19 cellular contexts compared by ENCODE assay signal in the genomic region with DNA sequence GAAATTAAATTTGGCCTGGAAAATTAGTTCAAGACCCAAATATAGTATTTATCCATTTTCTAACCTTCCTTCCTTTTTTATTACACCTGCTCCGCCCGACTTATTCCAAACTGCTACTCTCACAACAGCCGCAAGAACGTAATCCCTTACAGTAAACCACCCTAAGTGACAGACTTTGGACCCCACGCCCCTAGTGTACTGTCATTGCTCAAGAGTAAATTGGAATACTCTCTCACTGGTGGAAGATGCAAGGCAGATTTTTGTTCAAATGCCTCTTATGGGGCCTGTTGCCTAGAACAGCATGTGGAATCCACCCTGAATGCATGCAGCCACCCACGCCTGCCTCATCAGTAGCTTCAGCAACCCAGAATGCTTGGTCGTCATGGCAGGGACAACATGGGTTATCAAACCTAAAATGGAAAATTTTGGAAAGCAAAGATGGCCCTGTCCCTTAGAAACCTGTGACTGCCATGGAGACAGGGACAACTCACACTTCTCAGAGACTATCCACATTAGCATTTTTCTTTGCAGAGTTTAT.
A peak's percentile ranks its signal among the peaks of the same experiment; 100 is the strongest.
DNase-seq lines count a peak whose midpoint lies in the region; ATAC-seq and TF ChIP-seq lines count a peak whose summit lies in the region.
"Had no signal": no experiment of that assay in that cellular context is flagged by ENCODE, and none has a peak within 500 bp of the region (broad histone marks: within the 10 kb centered on the region; RNA-seq: fewer than 3 reads in every experiment).

No MANE protein-coding gene starts in this region.

- H3K9me3 ChIP-seq in BLaER1 (no peaks in the 10 kb centered on the region), left ventricle myocardium inferior (replicated peaks) (no peaks in the 10 kb centered on the region), mucosa of descending colon (no peaks in the 10 kb centered on the region)
- H3K9me3 ChIP-seq: A549, SJSA1 had no signal

- ATAC-seq in mucosa of descending colon = peak; percentile 85
- no peak for ATAC-seq in HG02759 (IDR thresholded peaks at IDR 0.05; ENCODE audit: unreplicated experiment)
- no peak for ATAC-seq in GM18909 (IDR thresholded peaks at IDR 0.05; ENCODE audit: poor library complexity, unreplicated experiment)
- ATAC-seq: A549, HCT116 had no signal

- H3K4me3 ChIP-seq in BLaER1 (no peak overlapping the region), left ventricle myocardium inferior (no peak overlapping the region), mucosa of descending colon (no peak overlapping the region)
- H3K4me3 ChIP-seq: A549, SJSA1 had no signal

- no peaks in the 10 kb centered on the region for H4K20me1 ChIP-seq in BLaER1

- no peaks in the 10 kb centered on the region for H3K36me3 ChIP-seq in BLaER1
- H3K36me3 ChIP-seq in left ventricle myocardium inferior = peaks cover 16% of the 10 kb centered on the region
- H3K36me3 ChIP-seq in mucosa of descending colon (ENCODE audit: low read depth) = no peaks in the 10 kb centered on the region
- H3K36me3 ChIP-seq: SJSA1 had no signal

- H3K27ac ChIP-seq in BLaER1 = no peak overlapping the region
- peak overlapping the region; percentile 78 for H3K27ac ChIP-seq in left ventricle myocardium inferior (replicated peaks)
- H3K27ac ChIP-seq: A549, KMS-11, RWPE1, SJSA1 had no signal

- intact Hi-C loops in left ventricle myocardium inferior (cut with micrococcal nuclease) (no loop called here), mucosa of descending colon (cut with DNase I, micrococcal nuclease) (no loop called here)

- TF ChIP-seq CTCF in left ventricle myocardium inferior (IDR thresholded peaks at IDR 0.05; ENCODE audit: borderline replicate concordance) (no peak), mucosa of descending colon (IDR thresholded peaks at IDR 0.05) (no peak), GM13976 (IDR thresholded peaks at IDR 0.05; ENCODE audit: borderline replicate concordance, control extremely low read depth, extremely low read depth, insufficient read depth, missing control alignments) (no peak)

- H3K4me2 ChIP-seq in BLaER1 = peak overlapping the region; percentile 71
- H3K4me2 ChIP-seq: A549, KMS-11 had no signal

- in situ Hi-C loops in GM13976 (cut with MboI; ENCODE audit: low sequenced_read_pairs, unreplicated experiment) = no loop called here

- peaks cover 40% of the 10 kb centered on the region for H3K4me1 ChIP-seq in BLaER1
- peaks cover 21% of the 10 kb centered on the region for H3K4me1 ChIP-seq in left ventricle myocardium inferior
- peaks cover 11% of the 10 kb centered on the region for H3K4me1 ChIP-seq in mucosa of descending colon (ENCODE audit: low read depth)
- H3K4me1 ChIP-seq: A549 had no signal

- peak; percentile 23 for DNase-seq in LoVo (ENCODE audit: low spot score)
- DNase-seq in left ventricle myocardium inferior = no peak
- peak in 2 of 3 donors; percentile 41 to 80 for DNase-seq in mucosa of descending colon
- no peak for DNase-seq in GM13976 (ENCODE audit: low spot score)
- no peak for DNase-seq in DMS53 treated with DMSO at 0.1 percent for 48 hours (lab: John Stamatoyannopoulos, UW; ENCODE audit: unreplicated experiment)
- DNase-seq: CD4-positive, alpha-beta memory T cell; NCI-H1048; NCI-H1436 treated with DMSO at 0.1 percent for 48 hours; NCI-H2081; NCI-H510A; NCI-H774 had no signal

- H3K9ac ChIP-seq in BLaER1 = no peak overlapping the region
- H3K9ac ChIP-seq: KMS-11 had no signal

- no peaks in the 10 kb centered on the region for H3K27me3 ChIP-seq in BLaER1
- no peaks in the 10 kb centered on the region for H3K27me3 ChIP-seq in left ventricle myocardium inferior (ENCODE audit: low read depth)
- H3K27me3 ChIP-seq: SJSA1 had no signal

Comparison
In these comparisons a context has a peak if more than half of its experiments do, and no peak if none do; other contexts are left out.
1. DNase-seq: peak in LoVo (single experiment) and mucosa of descending colon (2 of 3); none in left ventricle myocardium inferior (single experiment), GM13976 (single experiment) and DMS53 treated with DMSO at 0.1 percent for 48 hours (single experiment).